ENCODE assay signal across 2 cellular contexts in genomic region chr15:39144051-39144450, GRCh38.
TF ChIP-seq lines count a peak whose summit lies in the region.

No MANE protein-coding gene starts in this region.

TF ChIP-seq in SK-N-SH, 30 proteins besides CTCF, POLR2A, EP300 and RAD21:
- TF ChIP-seq GABPA (IDR thresholded peaks at IDR 0.05; ENCODE audit: low read depth), result no peak
- TF ChIP-seq CHD2 (IDR thresholded peaks at IDR 0.05; ENCODE audit: low read length, partially characterized antibody), result no peak
- no peak for TF ChIP-seq NFIC (IDR thresholded peaks at IDR 0.05; ENCODE audit: borderline replicate concordance)
- no peak for TF ChIP-seq SMC3 (IDR thresholded peaks at IDR 0.05; ENCODE audit: low read depth, low read length)
- TF ChIP-seq TAF1 (IDR thresholded peaks at IDR 0.05; ENCODE audit: borderline replicate concordance, low read depth, low read length), result no peak
- no peak for TF ChIP-seq RFX5 (IDR thresholded peaks at IDR 0.05; ENCODE audit: low read length)
- TF ChIP-seq RXRA (IDR thresholded peaks at IDR 0.05; ENCODE audit: borderline replicate concordance, low read depth), result no peak

TF ChIP-seq in SK-N-SH treated with all-trans-retinoic acid at 6 μM for 48 hours, 23 proteins besides CTCF, POLR2A, EP300 and RAD21:
- TF ChIP-seq CSRNP3 (CRISPR knock-in tag; IDR thresholded peaks at IDR 0.05) (no peak), GLIS3 (CRISPR knock-in tag; IDR thresholded peaks at IDR 0.05) (no peak), ISL1 (CRISPR knock-in tag; IDR thresholded peaks at IDR 0.05) (no peak), ZNF70 (CRISPR knock-in tag; IDR thresholded peaks at IDR 0.05) (no peak), PPARA (CRISPR knock-in tag; IDR thresholded peaks at IDR 0.05; ENCODE audit: borderline replicate concordance) (no peak), ESRRG (CRISPR knock-in tag; IDR thresholded peaks at IDR 0.05) (no peak), BACH2 (CRISPR knock-in tag; IDR thresholded peaks at IDR 0.05; ENCODE audit: borderline replicate concordance) (no peak), POU6F1 (CRISPR knock-in tag; IDR thresholded peaks at IDR 0.05; ENCODE audit: borderline replicate concordance, low read depth) (no peak), RARB (CRISPR knock-in tag; IDR thresholded peaks at IDR 0.05) (no peak)
TF ChIP-seq in SK-N-SH treated with all-trans-retinoic acid at 6 μM for 48 hours: peak in this region for 0.
